1 cellular context compared by ENCODE assay signal in the genomic region with DNA sequence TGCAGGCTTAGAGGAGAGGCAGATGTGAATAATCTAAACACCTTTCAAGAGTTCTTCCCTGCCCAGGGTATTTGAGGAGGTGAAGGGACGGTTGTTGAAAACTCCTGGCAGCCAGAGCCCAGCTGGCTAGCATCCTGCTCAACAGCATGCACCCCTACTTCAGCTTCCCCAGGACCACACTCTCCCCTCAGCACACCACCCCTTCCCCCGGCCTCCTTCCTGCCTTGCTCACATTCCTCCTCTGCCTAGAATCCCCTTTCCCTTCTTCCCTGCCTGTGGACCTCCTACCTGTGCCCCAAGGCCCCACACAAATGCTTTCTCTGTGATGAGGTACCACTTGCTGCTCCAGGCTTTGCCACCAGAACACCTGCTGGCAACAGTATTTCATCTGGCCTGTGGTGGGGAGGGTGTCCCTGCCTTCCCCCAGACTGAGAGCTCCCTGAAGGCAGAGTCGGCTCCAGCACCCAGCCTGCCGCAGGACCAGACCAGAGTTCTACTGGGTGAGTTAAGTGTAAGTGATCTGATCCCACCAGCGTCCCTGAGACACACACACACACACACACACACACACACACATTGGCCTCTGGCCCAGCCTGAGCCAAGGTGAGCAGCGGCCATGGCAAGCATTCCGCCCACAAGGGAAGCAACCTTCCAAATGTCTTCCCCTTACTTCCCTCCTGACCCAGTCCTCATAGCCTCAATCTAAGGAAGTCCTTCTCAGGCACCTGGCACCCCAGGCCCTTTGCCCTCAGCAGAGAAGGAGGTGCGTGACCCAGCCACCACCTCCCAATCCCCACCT.
TF ChIP-seq lines count a peak whose summit lies in the region.

No MANE protein-coding gene starts in this region.

TF ChIP-seq in GM23338, 12 proteins besides CTCF, POLR2A, EP300 and RAD21:
- TF ChIP-seq, protein P1, sequence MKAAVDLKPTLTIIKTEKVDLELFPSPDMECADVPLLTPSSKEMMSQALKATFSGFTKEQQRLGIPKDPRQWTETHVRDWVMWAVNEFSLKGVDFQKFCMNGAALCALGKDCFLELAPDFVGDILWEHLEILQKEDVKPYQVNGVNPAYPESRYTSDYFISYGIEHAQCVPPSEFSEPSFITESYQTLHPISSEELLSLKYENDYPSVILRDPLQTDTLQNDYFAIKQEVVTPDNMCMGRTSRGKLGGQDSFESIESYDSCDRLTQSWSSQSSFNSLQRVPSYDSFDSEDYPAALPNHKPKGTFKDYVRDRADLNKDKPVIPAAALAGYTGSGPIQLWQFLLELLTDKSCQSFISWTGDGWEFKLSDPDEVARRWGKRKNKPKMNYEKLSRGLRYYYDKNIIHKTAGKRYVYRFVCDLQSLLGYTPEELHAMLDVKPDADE (IDR thresholded peaks at IDR 0.05), result no peak
- TF ChIP-seq POLR2AphosphoS5 (IDR thresholded peaks at IDR 0.05; ENCODE audit: low read depth) (no peak), JUNB (IDR thresholded peaks at IDR 0.05; ENCODE audit: unreplicated experiment) (no peak), REST (IDR thresholded peaks at IDR 0.05; ENCODE audit: unreplicated experiment) (no peak), CREB1 (CRISPR knock-in tag; IDR thresholded peaks at IDR 0.05; ENCODE audit: low read depth) (no peak), ZNF331 (CRISPR knock-in tag; IDR thresholded peaks at IDR 0.05; ENCODE audit: low read depth) (no peak), EZH2phosphoT487 (IDR thresholded peaks at IDR 0.05; ENCODE audit: unreplicated experiment) (no peak), ZNF114 (CRISPR knock-in tag; IDR thresholded peaks at IDR 0.05) (no peak), STAT1 (IDR thresholded peaks at IDR 0.05; ENCODE audit: unreplicated experiment) (no peak), EZH2 (IDR thresholded peaks at IDR 0.05; ENCODE audit: low read depth, unreplicated experiment) (no peak)
